In genomic region chr18:7593194-7593819, GRCh38 we compare ENCODE assay signal across 23 cellular contexts. TPM values are rescaled to one million over a fixed set of nuclear protein-coding genes. Genes with fewer than 3 reads are reported as not detected.
DNase-seq lines count a peak whose midpoint lies in the region; TF ChIP-seq lines count a peak whose summit lies in the region.
"Had no signal": no experiment of that assay in that cellular context is flagged by ENCODE, and none has a peak within 500 bp of the region (broad histone marks: within the 10 kb centered on the region; RNA-seq: fewer than 3 reads in every experiment).

No MANE protein-coding gene starts in this region.

- H3K9ac ChIP-seq in mesenchymal stem cell (ENCODE audit: low read length): no peak overlapping the region

- intact Hi-C loops in MCF 10A (cut with micrococcal nuclease): no loop called here

- H2BK12ac ChIP-seq in mesenchymal stem cell (ENCODE audit: low read length in 2 of 2): no peak overlapping the region

- peak in 2 of 3 experiments; percentile 26 to 76 for DNase-seq in NCI-H1417 (lab: John Stamatoyannopoulos, UW)
- DNase-seq in NCI-H1417 treated with DMSO at 0.1 percent for 48 hours (lab: John Stamatoyannopoulos, UW): no peak
- DNase-seq in NCI-H82 (lab: John Stamatoyannopoulos, UW): peak; percentile 79
- DNase-seq in mesenchymal stem cell: no peak
- DNase-seq in MCF 10A (ENCODE audit: unreplicated experiment): no peak
- no peak for DNase-seq in activated CD8-positive, alpha-beta memory T cell treated with anti-CD3 and anti-CD28 coated beads for 24 hours
- DNase-seq in hippocampal formation (lab: John Stamatoyannopoulos, UW): no peak
- DNase-seq: 8988T; ACHN; BE2C; CD8-positive, alpha-beta memory T cell; DMS79 treated with DMSO at 0.1 percent for 48 hours; GF-D8; HCEC 1CT; IMR-90; KG1; MM.1S; NCI-H2029; NCI-H2227 treated with DMSO at 0.1 percent for 48 hours; NCI-H774; PC-9; SJCRH30 had no signal

- no peak overlapping the region for H2BK120ac ChIP-seq in mesenchymal stem cell (ENCODE audit: low read depth, low read length)

- H3K27ac Mint-ChIP-seq in MCF 10A (ENCODE audit: low read depth, unreplicated experiment): no peak overlapping the region
- H3K27ac Mint-ChIP-seq: CD14-positive monocyte; CD8-positive, alpha-beta memory T cell had no signal

- no peak overlapping the region for H4K91ac ChIP-seq in mesenchymal stem cell (ENCODE audit: low read length)

- no peak overlapping the region for H3K4me3 ChIP-seq in mesenchymal stem cell (ENCODE audit: insufficient read depth in 1 of 2, low read depth in 1 of 2, low read length in 2 of 2)
- H3K4me3 ChIP-seq: PC-9, SJCRH30 had no signal

- TF ChIP-seq CTCF in MCF 10A (IDR thresholded peaks at IDR 0.05; ENCODE audit: unreplicated experiment): no peak

- H2BK5ac ChIP-seq in mesenchymal stem cell (ENCODE audit: low read depth, low read length, poor library complexity, severe bottlenecking): no peak overlapping the region

- no peak overlapping the region for H3K23ac ChIP-seq in mesenchymal stem cell (ENCODE audit: low read length in 2 of 2)

- no peak overlapping the region for H3K14ac ChIP-seq in mesenchymal stem cell (ENCODE audit: low read length in 2 of 2)

- no peaks in the 10 kb centered on the region for H3K36me3 ChIP-seq in mesenchymal stem cell (ENCODE audit: control insufficient read depth in 1 of 2, insufficient read depth in 2 of 2, low read depth in 1 of 2, low read length in 2 of 2)
- H3K36me3 ChIP-seq: BE2C, SJCRH30 had no signal

- no peak overlapping the region for H3K4me2 ChIP-seq in mesenchymal stem cell (ENCODE audit: low read length, poor library complexity, severe bottlenecking)
- H3K4me2 ChIP-seq: PC-9 had no signal

- no peak overlapping the region for H4K8ac ChIP-seq in mesenchymal stem cell (ENCODE audit: low read length)

- peak overlapping the region; percentile 24 for H3K27ac ChIP-seq in mesenchymal stem cell (ENCODE audit: low read length, poor library complexity, severe bottlenecking)
- H3K27ac ChIP-seq: PC-9, SJCRH30 had no signal

- H3K79me1 ChIP-seq in mesenchymal stem cell (replicated peaks; ENCODE audit: low read length, poor library complexity, severe bottlenecking): peaks cover 15% of the 10 kb centered on the region

- WGBS in mesenchymal stem cell: 92% methylated on average over 3 of the region's 5 CpGs

- CTCF ChIA-PET in MCF 10A (lab: Yijun Ruan, JAX): interaction anchor here (0.7 to 1.0 kb wide), 2 partner anchors 50 to 445 kb away, joined by 4 read pairs; no protein-coding TSS in a partner anchor

- no peaks in the 10 kb centered on the region for H3K36me3 Mint-ChIP-seq in MCF 10A (ENCODE audit: insufficient read depth, unreplicated experiment)
- H3K36me3 Mint-ChIP-seq: CD14-positive monocyte; CD8-positive, alpha-beta memory T cell had no signal

- H2AK5ac ChIP-seq in mesenchymal stem cell (ENCODE audit: low read length, severe bottlenecking): no peak overlapping the region

- H3K18ac ChIP-seq in mesenchymal stem cell (ENCODE audit: low read depth in 1 of 2, low read length in 2 of 2): no peak overlapping the region

- H3K27me3 ChIP-seq in mesenchymal stem cell (ENCODE audit: control insufficient read depth in 1 of 2, insufficient read depth in 1 of 2, low read length in 2 of 2): no peaks in the 10 kb centered on the region
- H3K27me3 ChIP-seq: BE2C, SJCRH30 had no signal

- no TSS peak for BruUV-seq in MCF 10A (replicated peaks; lab: Mats Ljungman, UMichigan)

- POLR2A ChIA-PET in MCF 10A (lab: Yijun Ruan, JAX): interaction anchor here (0.7 kb wide), 1 partner anchor 12 kb away, joined by 4 read pairs; no protein-coding TSS in a partner anchor

- H3K27me3 Mint-ChIP-seq in MCF 10A (ENCODE audit: insufficient read depth, unreplicated experiment): no peaks in the 10 kb centered on the region
- H3K27me3 Mint-ChIP-seq: CD8-positive, alpha-beta memory T cell had no signal

- H3K4me3 Mint-ChIP-seq in MCF 10A (ENCODE audit: unreplicated experiment): no peak overlapping the region
- H3K4me3 Mint-ChIP-seq: CD14-positive monocyte; CD8-positive, alpha-beta memory T cell had no signal

- H3K9me3 Mint-ChIP-seq in MCF 10A (ENCODE audit: unreplicated experiment): no peaks in the 10 kb centered on the region
- H3K9me3 Mint-ChIP-seq: CD14-positive monocyte had no signal

- H2AFZ ChIP-seq in mesenchymal stem cell (ENCODE audit: low read depth, low read length): no peak overlapping the region
- H2AFZ ChIP-seq: PC-9 had no signal

- H3K4me1 ChIP-seq in mesenchymal stem cell (ENCODE audit: control insufficient read depth, insufficient read depth, low read depth, low read length): peaks cover 12% of the 10 kb centered on the region
- H3K4me1 ChIP-seq: BE2C had no signal

- H3K4me1 Mint-ChIP-seq in MCF 10A (ENCODE audit: insufficient read depth, unreplicated experiment): peaks cover 27% of the 10 kb centered on the region
- H3K4me1 Mint-ChIP-seq: CD8-positive, alpha-beta memory T cell had no signal

- no peak overlapping the region for H3K4ac ChIP-seq in mesenchymal stem cell (ENCODE audit: low read depth in 1 of 2, low read length in 2 of 2)

- no peak overlapping the region for H2BK15ac ChIP-seq in mesenchymal stem cell (ENCODE audit: low read depth, poor library complexity, severe bottlenecking)

- no peaks in the 10 kb centered on the region for H3K9me3 ChIP-seq in mesenchymal stem cell (ENCODE audit: control insufficient read depth, low read length)
- H3K9me3 ChIP-seq: BE2C, SJCRH30 had no signal

RNA-seq across cellular contexts. Expression of gene PTPRM, which starts 26.2 kb away (rescaled TPM):
- 57.5 TPM for polyA plus RNA-seq in mesenchymal stem cell (2013, experiment 1 of 2)
- polyA plus RNA-seq in mesenchymal stem cell (2013, experiment 2 of 2): 57.1 TPM
- total RNA-seq in MCF 10A (2022): 82.8 and 107 TPM in 2 replicates

Comparison
In these comparisons a context has a peak if more than half of its experiments do, and no peak if none do; other contexts are left out.
1. DNase-seq: peak in NCI-H1417 (2 of 3) and NCI-H82 (single experiment); none in NCI-H1417 treated with DMSO at 0.1 percent for 48 hours (single experiment), mesenchymal stem cell (single experiment), MCF 10A (single experiment), activated CD8-positive, alpha-beta memory T cell treated with anti-CD3 and anti-CD28 coated beads for 24 hours (single experiment) and hippocampal formation (0 of 2).